12 cellular contexts compared by ENCODE assay signal in the genomic region with DNA sequence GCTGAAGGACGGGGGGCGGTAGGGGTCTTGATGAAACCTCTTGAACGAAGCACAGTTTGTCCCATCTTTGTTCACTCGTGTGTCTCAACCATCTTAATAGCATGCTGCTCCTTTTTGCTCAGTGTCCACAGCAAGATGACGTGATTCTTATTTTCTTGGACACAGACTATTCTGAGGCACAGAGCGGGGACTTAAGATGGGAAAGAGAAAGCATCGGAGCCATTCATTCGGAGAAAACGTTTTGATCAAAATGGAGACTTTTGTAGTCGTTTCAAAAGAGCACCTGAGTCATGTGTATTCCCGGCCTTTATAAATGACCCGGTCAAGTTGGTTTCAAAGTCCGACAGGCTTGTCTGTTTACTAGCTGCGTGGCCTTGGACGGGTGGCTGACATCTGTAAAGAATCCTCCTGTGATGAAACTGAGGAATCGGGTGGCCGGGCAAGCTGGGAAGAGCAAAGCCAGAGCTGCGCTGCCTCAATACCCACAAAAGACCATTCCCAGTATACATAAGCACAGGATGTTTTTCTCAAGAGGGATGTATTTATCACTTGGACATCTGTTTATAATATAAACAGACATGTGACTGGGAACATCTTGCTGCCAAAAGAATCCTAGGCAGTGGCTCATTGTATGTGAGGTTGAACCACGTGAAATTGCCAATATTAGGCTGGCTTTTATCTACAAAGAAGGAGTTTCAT. TPM values are rescaled to one million over a fixed set of nuclear protein-coding genes. Genes with fewer than 3 reads are reported as not detected.
DNase-seq lines count a peak whose midpoint lies in the region; ATAC-seq lines count a peak whose summit lies in the region.
"Had no signal": no experiment of that assay in that cellular context is flagged by ENCODE, and none has a peak within 500 bp of the region (broad histone marks: within the 10 kb centered on the region; RNA-seq: fewer than 3 reads in every experiment).

No MANE protein-coding gene starts in this region.

- intact Hi-C loops in activated T-helper 1 cell treated with anti-CD3 and anti-CD28 coated beads, Interleukin-12 subunit alpha, Interleukin-12 subunit beta, Interleukin-2, Interleukin-4 antibody, amounts not matched to agents 30 ng/mL and 10 ng/mL and 1 ng/mL, durations not matched to agents 14 hours and 24 hours and 36 hours (cut with micrococcal nuclease), result no loop called here

- no peaks in the 10 kb centered on the region for H3K79me2 ChIP-seq in GM23248 (ENCODE audit: insufficient read depth)

- 30 to 32% methylated on average over 19 of the region's 19 CpGs for WGBS in GM23248 (ENCODE audit: low coverage in 1 of 2, low lambda C conversion rate in 2 of 2, missing lambda C conversion rate in 2 of 2), 2 experiments

- no peaks in the 10 kb centered on the region for H3K9me2 ChIP-seq in GM23248 (ENCODE audit: insufficient read depth)

- peak overlapping the region; percentile 68 for H2AFZ ChIP-seq in GM23248

- DNase-seq in GM23248, result peak; percentile 75
- DNase-seq in caudate nucleus (lab: John Stamatoyannopoulos, UW), result no peak
- DNase-seq in iris pigment epithelial cell (ENCODE audit: low read depth), result peak; percentile 90
- DNase-seq in HUDEP-2 (lab: John Stamatoyannopoulos, UW; ENCODE audit: unreplicated experiment in 76 of 76), result no peak
- DNase-seq in NCI-H1105 (lab: John Stamatoyannopoulos, UW), result no peak
- no peak for DNase-seq in activated T-helper 1 cell treated with anti-CD3 and anti-CD28 coated beads, Interleukin-12 subunit alpha, Interleukin-12 subunit beta, Interleukin-2, Interleukin-4 antibody, amounts not matched to agents 30 ng/mL and 10 ng/mL and 1 ng/mL, durations not matched to agents 14 hours and 24 hours and 36 hours (ENCODE audit: low spot score)
- DNase-seq: activated naive CD8-positive, alpha-beta T cell treated with anti-CD3 and anti-CD28 coated beads, Interleukin-2, amount 50 U/mL, for 24 hours; DMS 273 treated with DMSO at 0.1 percent for 48 hours; NCI-H524 treated with DMSO at 0.1 percent for 48 hours; stimulated activated naive CD8-positive, alpha-beta T cell treated with anti-CD3 and anti-CD28 coated beads, Interleukin-15, amount 100 ng/mL, for 72 hours had no signal

- H3K9me3 Mint-ChIP-seq in activated T-helper 1 cell treated with anti-CD3 and anti-CD28 coated beads, Interleukin-12 subunit alpha, Interleukin-12 subunit beta, Interleukin-2, Interleukin-4 antibody, amounts not matched to agents 30 ng/mL and 10 ng/mL and 1 ng/mL, durations not matched to agents 14 hours and 24 hours and 36 hours, result no peaks in the 10 kb centered on the region
- H3K9me3 Mint-ChIP-seq: activated naive CD8-positive, alpha-beta T cell treated with anti-CD3 and anti-CD28 coated beads, Interleukin-2, amount 50 U/mL, for 24 hours; stimulated activated naive CD8-positive, alpha-beta T cell treated with anti-CD3 and anti-CD28 coated beads, Interleukin-15, amount 100 ng/mL, for 72 hours had no signal

- H3F3A ChIP-seq in GM23248 (ENCODE audit: insufficient read depth), result peaks cover 19% of the 10 kb centered on the region

- H3K27ac ChIP-seq in GM23248 (peak overlapping the region; percentile 55), caudate nucleus (ENCODE audit: low read depth, low read length) (peak overlapping the region; percentile 52), subcutaneous abdominal adipose tissue (ENCODE audit: low read depth, low read length) (peak overlapping the region; percentile 57)

- H3K27ac Mint-ChIP-seq in activated T-helper 1 cell treated with anti-CD3 and anti-CD28 coated beads, Interleukin-12 subunit alpha, Interleukin-12 subunit beta, Interleukin-2, Interleukin-4 antibody, amounts not matched to agents 30 ng/mL and 10 ng/mL and 1 ng/mL, durations not matched to agents 14 hours and 24 hours and 36 hours, result no peak overlapping the region
- H3K27ac Mint-ChIP-seq: activated naive CD8-positive, alpha-beta T cell treated with anti-CD3 and anti-CD28 coated beads, Interleukin-2, amount 50 U/mL, for 24 hours had no signal

- H3K4me2 ChIP-seq in GM23248 (ENCODE audit: unreplicated experiment), result peak overlapping the region; percentile 67

- no peaks in the 10 kb centered on the region for H3K27me3 Mint-ChIP-seq in activated T-helper 1 cell treated with anti-CD3 and anti-CD28 coated beads, Interleukin-12 subunit alpha, Interleukin-12 subunit beta, Interleukin-2, Interleukin-4 antibody, amounts not matched to agents 30 ng/mL and 10 ng/mL and 1 ng/mL, durations not matched to agents 14 hours and 24 hours and 36 hours (ENCODE audit: insufficient read depth)
- H3K27me3 Mint-ChIP-seq: activated naive CD8-positive, alpha-beta T cell treated with anti-CD3 and anti-CD28 coated beads, Interleukin-2, amount 50 U/mL, for 24 hours; stimulated activated naive CD8-positive, alpha-beta T cell treated with anti-CD3 and anti-CD28 coated beads, Interleukin-15, amount 100 ng/mL, for 72 hours had no signal

- H3K27me3 ChIP-seq in GM23248 (replicated peaks; ENCODE audit: insufficient read depth), result no peaks in the 10 kb centered on the region
- H3K27me3 ChIP-seq in subcutaneous abdominal adipose tissue (ENCODE audit: control insufficient read depth in 5 of 5, insufficient read depth in 4 of 5, low read length in 5 of 5), result no peaks in the 10 kb centered on the region

- no peak overlapping the region for H3K4me3 Mint-ChIP-seq in activated T-helper 1 cell treated with anti-CD3 and anti-CD28 coated beads, Interleukin-12 subunit alpha, Interleukin-12 subunit beta, Interleukin-2, Interleukin-4 antibody, amounts not matched to agents 30 ng/mL and 10 ng/mL and 1 ng/mL, durations not matched to agents 14 hours and 24 hours and 36 hours
- H3K4me3 Mint-ChIP-seq: activated naive CD8-positive, alpha-beta T cell treated with anti-CD3 and anti-CD28 coated beads, Interleukin-2, amount 50 U/mL, for 24 hours; stimulated activated naive CD8-positive, alpha-beta T cell treated with anti-CD3 and anti-CD28 coated beads, Interleukin-15, amount 100 ng/mL, for 72 hours had no signal

- H3K9ac ChIP-seq in GM23248, result peak overlapping the region; percentile 34
- peak overlapping the region in 1 of 5 donors; percentile 31 for H3K9ac ChIP-seq in subcutaneous abdominal adipose tissue (ENCODE audit: low read length in 5 of 5)

- H3K4me3 ChIP-seq in GM23248 (peak overlapping the region; percentile 25), subcutaneous abdominal adipose tissue (ENCODE audit: low read depth in 1 of 5, low read length in 5 of 5) (no peak overlapping the region)

- H3K4me1 Mint-ChIP-seq in activated T-helper 1 cell treated with anti-CD3 and anti-CD28 coated beads, Interleukin-12 subunit alpha, Interleukin-12 subunit beta, Interleukin-2, Interleukin-4 antibody, amounts not matched to agents 30 ng/mL and 10 ng/mL and 1 ng/mL, durations not matched to agents 14 hours and 24 hours and 36 hours (ENCODE audit: low read depth), result no peaks in the 10 kb centered on the region
- H3K4me1 Mint-ChIP-seq: activated naive CD8-positive, alpha-beta T cell treated with anti-CD3 and anti-CD28 coated beads, Interleukin-2, amount 50 U/mL, for 24 hours; stimulated activated naive CD8-positive, alpha-beta T cell treated with anti-CD3 and anti-CD28 coated beads, Interleukin-15, amount 100 ng/mL, for 72 hours had no signal

- H3K4me1 ChIP-seq in GM23248 (ENCODE audit: insufficient read depth) (peaks cover 28% of the 10 kb centered on the region), subcutaneous abdominal adipose tissue (ENCODE audit: control insufficient read depth in 5 of 5, insufficient read depth in 5 of 5, low read length in 5 of 5) (peaks cover 3 to 49% (median 27%) of the 10 kb centered on the region in 5 donors)

- ATAC-seq in GM21717 (IDR thresholded peaks at IDR 0.05; ENCODE audit: unreplicated experiment), result no peak
- ATAC-seq: activated naive CD8-positive, alpha-beta T cell treated with anti-CD3 and anti-CD28 coated beads, Interleukin-2, amount 50 U/mL, for 24 hours; stimulated activated naive CD8-positive, alpha-beta T cell treated with anti-CD3 and anti-CD28 coated beads, Interleukin-15, amount 100 ng/mL, for 72 hours had no signal

- H4K20me1 ChIP-seq in GM23248 (ENCODE audit: insufficient read depth), result no peaks in the 10 kb centered on the region

- peaks cover 30% of the 10 kb centered on the region for H3K36me3 Mint-ChIP-seq in activated T-helper 1 cell treated with anti-CD3 and anti-CD28 coated beads, Interleukin-12 subunit alpha, Interleukin-12 subunit beta, Interleukin-2, Interleukin-4 antibody, amounts not matched to agents 30 ng/mL and 10 ng/mL and 1 ng/mL, durations not matched to agents 14 hours and 24 hours and 36 hours (ENCODE audit: low read depth)

- H3K9me3 ChIP-seq in GM23248 (ENCODE audit: low read depth) (no peaks in the 10 kb centered on the region), subcutaneous abdominal adipose tissue (ENCODE audit: control insufficient read depth in 5 of 5, low read length in 5 of 5) (peaks cover 0 to 1% (median 0%) of the 10 kb centered on the region in 5 donors)

- peaks cover 27% of the 10 kb centered on the region; the same call in 1 of the 2 replicates for H3K36me3 ChIP-seq in GM23248 (ENCODE audit: low read depth)
- peaks cover 0 to 44% (median 37%) of the 10 kb centered on the region in 5 donors for H3K36me3 ChIP-seq in subcutaneous abdominal adipose tissue (ENCODE audit: control insufficient read depth in 5 of 5, insufficient read depth in 5 of 5, low read length in 5 of 5)

- in situ Hi-C loops in GM23248 (cut with MboI), result no loop called here

RNA-seq across cellular contexts. Expression of a gene that starts 18.5 kb away (rescaled TPM):
- total RNA-seq in GM23248 (2014; rRNA removed; shearing (Covaris generic)), result 4.4 and 7.0 TPM in 2 replicates
- 7.3 and 7.9 TPM in 2 replicates for polyA plus RNA-seq in GM23248 (2016; fragmentation: Nextera tagmentation; extraction: Ambion mirVana)
- 22.9 and 25.8 TPM in 2 replicates for total RNA-seq in activated T-helper 1 cell treated with anti-CD3 and anti-CD28 coated beads, Interleukin-12 subunit alpha, Interleukin-12 subunit beta, Interleukin-2, Interleukin-4 antibody, amounts not matched to agents 30 ng/mL and 10 ng/mL and 1 ng/mL, durations not matched to agents 14 hours and 24 hours and 36 hours

Comparison
In these comparisons a context has a peak if more than half of its experiments do, and no peak if none do; other contexts are left out.
1. DNase-seq: peak in GM23248 (single experiment) and iris pigment epithelial cell (single experiment); none in caudate nucleus (0 of 61), HUDEP-2 (0 of 76), NCI-H1105 (single experiment) and activated T-helper 1 cell treated with anti-CD3 and anti-CD28 coated beads, Interleukin-12 subunit alpha, Interleukin-12 subunit beta, Interleukin-2, Interleukin-4 antibody, amounts not matched to agents 30 ng/mL and 10 ng/mL and 1 ng/mL, durations not matched to agents 14 hours and 24 hours and 36 hours (single experiment).
2. Peak in every context shown above with its lines, with median percentiles within 50 percentile points of each other: H3K27ac ChIP-seq.